ENCODE assay signal across 23 cellular contexts in the genomic region with DNA sequence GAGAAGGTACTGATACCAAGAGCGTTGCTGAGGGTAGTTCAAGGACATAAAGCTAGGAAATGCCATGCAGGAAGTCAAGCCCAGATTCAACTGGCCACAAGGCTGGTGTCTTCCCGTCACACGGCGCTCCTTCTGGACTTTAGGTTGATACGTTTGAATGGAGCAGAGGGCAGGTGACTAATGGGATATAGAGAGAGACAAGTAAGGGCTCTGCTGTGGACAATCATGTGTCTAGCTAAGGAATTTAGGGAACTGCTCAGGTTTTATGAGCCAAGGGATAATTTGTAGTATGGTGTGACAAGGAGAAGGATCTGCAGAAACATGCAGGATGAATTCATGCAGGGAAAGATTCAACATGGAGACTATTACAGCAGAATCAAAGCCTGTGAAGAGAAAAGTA.
"Had no signal": no experiment of that assay in that cellular context is flagged by ENCODE, and none has a peak within 500 bp of the region (broad histone marks: within the 10 kb centered on the region; RNA-seq: fewer than 3 reads in every experiment).

No MANE protein-coding gene starts in this region.

- H3K9me3 ChIP-seq: suprapubic skin, testis, thoracic aorta, thyroid gland, transverse colon, upper lobe of left lung, upper lobe of right lung, uterus, vagina had no signal

- H3K4me3 ChIP-seq: stomach, suprapubic skin, testis, thoracic aorta, thyroid gland, tibial artery, tibial nerve, transverse colon, upper lobe of left lung, upper lobe of right lung, uterus, vagina had no signal

- DNase-seq: stimulated activated CD4-positive, alpha-beta T cell treated with anti-CD3 and anti-CD28 coated beads, Interleukin-2, amount 100 ng/mL, for 48 hours; stimulated activated CD4-positive, alpha-beta T cell treated with anti-CD3 and anti-CD28 coated beads, Interleukin-4, amount 100 ng/mL, for 24 hours; stimulated activated CD4-positive, alpha-beta T cell treated with anti-CD3 and anti-CD28 coated beads, Interleukin-4, amount 100 ng/mL, for 4 hours; stimulated activated CD8-positive, alpha-beta memory T cell treated with anti-CD3 and anti-CD28 coated beads, Interleukin-4, amount 100 ng/mL, for 48 hours; stimulated activated naive B cell treated with anti-CD40 and anti-IgM and Interleukin-4, amounts not matched to agents 10 μg/mL and 1 μg/mL and 100 μg/mL, for 72 hours; stimulated activated naive CD4-positive, alpha-beta T cell; stimulated activated naive CD4-positive, alpha-beta T cell treated with Interleukin-2 at 50 U/mL for 16 hours; stimulated activated naive CD8-positive, alpha-beta T cell treated with anti-CD3 and anti-CD28 coated beads, Interleukin-15, amount 100 ng/mL, for 72 hours; stimulated activated naive CD8-positive, alpha-beta T cell treated with anti-CD3 and anti-CD28 coated beads, Interleukin-15, Interleukin-2, amounts not matched to agents 100 U/mL and 50 U/mL, for 24 hours; stomach; substantia nigra; testis; thyroid gland; tibial artery; transverse colon; trophoblast cell; upper lobe of right lung; uterus had no signal

- H3K27ac ChIP-seq: stomach, suprapubic skin, testis, thoracic aorta, thyroid gland, tibial artery, tibial nerve, transverse colon, upper lobe of left lung, upper lobe of right lung, uterus, vagina had no signal

- H3K4me1 ChIP-seq: stomach, suprapubic skin, testis, thyroid gland, tibial artery, tibial nerve, transverse colon, upper lobe of left lung, upper lobe of right lung, uterus, vagina had no signal

- H3K27me3 ChIP-seq: stomach, suprapubic skin, testis, thyroid gland, tibial artery, tibial nerve, transverse colon, upper lobe of left lung, upper lobe of right lung, uterus, vagina had no signal

- H3K36me3 ChIP-seq: stomach, suprapubic skin, thoracic aorta, thyroid gland, tibial artery, tibial nerve, transverse colon, upper lobe of left lung, upper lobe of right lung, uterus, vagina had no signal
